ENCODE assay signal across 14 cellular contexts in the genomic region with DNA sequence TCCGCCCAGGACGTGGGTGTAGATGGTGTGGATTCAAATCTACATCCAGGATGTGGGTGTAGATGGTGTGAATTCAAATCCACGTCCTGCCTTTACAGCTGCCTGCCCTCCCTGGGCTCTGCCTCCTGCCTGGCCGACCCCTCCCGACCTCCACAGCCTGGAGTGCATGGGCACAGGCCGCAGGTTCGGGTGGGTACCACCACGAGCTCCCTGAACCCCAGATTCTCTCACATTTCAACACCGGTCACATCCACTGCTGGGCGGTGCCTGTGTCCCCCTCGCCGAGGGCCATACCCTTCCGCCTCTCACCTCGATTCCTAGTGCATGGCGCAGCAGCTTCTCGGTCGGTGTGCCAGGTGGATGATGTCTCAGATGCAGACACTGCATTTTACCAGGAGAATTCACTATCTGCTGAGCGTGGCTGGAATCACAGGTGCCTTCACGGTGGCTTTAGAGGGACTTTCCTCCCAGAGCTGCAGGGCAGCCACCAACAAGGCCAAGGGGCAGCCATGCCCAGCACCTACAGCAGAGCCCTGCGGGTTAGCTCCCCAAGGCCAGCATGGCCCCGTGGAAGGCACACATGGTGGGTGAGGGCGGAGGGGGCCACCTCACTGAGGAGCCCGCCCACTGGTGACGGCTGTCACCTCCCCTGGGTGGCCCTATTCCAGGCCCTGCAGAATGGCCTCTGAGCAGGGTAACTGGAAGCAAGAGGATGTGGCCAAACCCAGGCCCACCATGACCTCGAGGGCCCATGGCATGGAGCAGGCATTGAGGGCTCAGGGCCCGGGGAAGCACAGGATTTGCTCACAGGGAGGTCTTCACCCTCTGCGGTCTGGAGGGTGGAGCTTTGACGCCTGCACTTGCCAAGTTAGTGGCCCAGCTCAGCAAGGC.
A peak's percentile ranks its signal among the peaks of the same experiment; 100 is the strongest.
DNase-seq lines count a peak whose midpoint lies in the region; ATAC-seq and TF ChIP-seq lines count a peak whose summit lies in the region.
"Had no signal": no experiment of that assay in that cellular context is flagged by ENCODE, and none has a peak within 500 bp of the region (broad histone marks: within the 10 kb centered on the region; RNA-seq: fewer than 3 reads in every experiment).

No MANE protein-coding gene starts in this region.

- no peaks in the 10 kb centered on the region for H3K36me3 Mint-ChIP-seq in activated naive CD8-positive, alpha-beta T cell treated with anti-CD3 and anti-CD28 coated beads, Interleukin-2, amount 50 U/mL, for 24 hours (ENCODE audit: low read depth)
- no peaks in the 10 kb centered on the region for H3K36me3 Mint-ChIP-seq in activated naive CD8-positive, alpha-beta T cell treated with anti-CD3 and anti-CD28 coated beads for 36 hours
- peaks cover 1% of the 10 kb centered on the region for H3K36me3 Mint-ChIP-seq in chondrocyte (ENCODE audit: low read depth)
- no peaks in the 10 kb centered on the region for H3K36me3 Mint-ChIP-seq in activated T-cell treated with anti-CD3 and anti-CD28 coated beads, Interleukin-2, amount 50 U/mL, for 4 hours (ENCODE audit: insufficient read depth)

- H2BK5ac ChIP-seq in trophoblast cell (ENCODE audit: low read depth, low read length, poor library complexity): no peak overlapping the region

- H3K27ac ChIP-seq in trophoblast cell (ENCODE audit: low read depth, low read length): no peak overlapping the region

- no peaks in the 10 kb centered on the region for H3K4me1 ChIP-seq in trophoblast cell (ENCODE audit: control insufficient read depth in 1 of 2, insufficient read depth in 2 of 2, low read length in 2 of 2)
- H3K4me1 ChIP-seq: Caco-2, HAP-1 had no signal

- no peaks in the 10 kb centered on the region for H3K36me3 ChIP-seq in trophoblast cell (ENCODE audit: control insufficient read depth in 1 of 2, insufficient read depth in 2 of 2, low read length in 2 of 2)
- H3K36me3 ChIP-seq: HAP-1 had no signal

- no peak overlapping the region for H3K18ac ChIP-seq in trophoblast cell (ENCODE audit: low read length)

- no peaks in the 10 kb centered on the region for H3K4me1 Mint-ChIP-seq in activated naive CD8-positive, alpha-beta T cell treated with anti-CD3 and anti-CD28 coated beads, Interleukin-2, amount 50 U/mL, for 24 hours
- H3K4me1 Mint-ChIP-seq in activated naive CD8-positive, alpha-beta T cell treated with anti-CD3 and anti-CD28 coated beads for 36 hours: no peaks in the 10 kb centered on the region
- H3K4me1 Mint-ChIP-seq in chondrocyte (ENCODE audit: low read depth): no peaks in the 10 kb centered on the region
- H3K4me1 Mint-ChIP-seq in activated T-cell treated with anti-CD3 and anti-CD28 coated beads, Interleukin-2, amount 50 U/mL, for 4 hours (ENCODE audit: low read depth): no peaks in the 10 kb centered on the region
- H3K4me1 Mint-ChIP-seq: B cell had no signal

- no peak overlapping the region for H3K9ac ChIP-seq in trophoblast cell (ENCODE audit: low read length)

- no peak overlapping the region for H3K27ac Mint-ChIP-seq in activated naive CD8-positive, alpha-beta T cell treated with anti-CD3 and anti-CD28 coated beads, Interleukin-2, amount 50 U/mL, for 24 hours
- no peak overlapping the region for H3K27ac Mint-ChIP-seq in activated naive CD8-positive, alpha-beta T cell treated with anti-CD3 and anti-CD28 coated beads for 36 hours
- no peak overlapping the region for H3K27ac Mint-ChIP-seq in chondrocyte (ENCODE audit: unreplicated experiment)
- H3K27ac Mint-ChIP-seq: B cell; CD8-positive, alpha-beta memory T cell had no signal

- no peak for DNase-seq in activated naive CD8-positive, alpha-beta T cell treated with anti-CD3 and anti-CD28 coated beads, Interleukin-2, amount 50 U/mL, for 24 hours
- DNase-seq in activated naive CD8-positive, alpha-beta T cell treated with anti-CD3 and anti-CD28 coated beads for 36 hours: no peak
- DNase-seq in chondrocyte (ENCODE audit: low spot score): peak; percentile 85
- no peak for DNase-seq in trophoblast cell
- DNase-seq in activated T-cell treated with anti-CD3 and anti-CD28 coated beads, Interleukin-2, amount 50 U/mL, for 4 hours: no peak
- DNase-seq: Caco-2; CD8-positive, alpha-beta memory T cell; DND-41; GDM1 had no signal

- WGBS in trophoblast cell (ENCODE audit: extremely low coverage, insufficient coverage, insufficient read length): no CpG with 5 or more reads among the region's 28 CpGs

- TF ChIP-seq CTCF in chondrocyte (IDR thresholded peaks at IDR 0.05): no peak

- H4K8ac ChIP-seq in trophoblast cell (ENCODE audit: low read depth, low read length): no peak overlapping the region

- peak; percentile 17 for ATAC-seq in activated naive CD8-positive, alpha-beta T cell treated with anti-CD3 and anti-CD28 coated beads, Interleukin-2, amount 50 U/mL, for 24 hours
- no peak for ATAC-seq in activated T-cell treated with anti-CD3 and anti-CD28 coated beads, Interleukin-2, amount 50 U/mL, for 4 hours
- ATAC-seq in HG03565 (IDR thresholded peaks at IDR 0.05; ENCODE audit: unreplicated experiment) (no peak), GM19397 (IDR thresholded peaks at IDR 0.05; ENCODE audit: unreplicated experiment) (no peak)
- ATAC-seq: HepG2 had no signal

- no peaks in the 10 kb centered on the region for H3K79me1 ChIP-seq in trophoblast cell (ENCODE audit: low read length)

- H3K23ac ChIP-seq in trophoblast cell (ENCODE audit: low read length): no peak overlapping the region

- H3K4ac ChIP-seq in trophoblast cell (ENCODE audit: low read depth, low read length): no peak overlapping the region

- H2AK5ac ChIP-seq in trophoblast cell (ENCODE audit: low read length): no peak overlapping the region

- H3K4me3 Mint-ChIP-seq in activated naive CD8-positive, alpha-beta T cell treated with anti-CD3 and anti-CD28 coated beads, Interleukin-2, amount 50 U/mL, for 24 hours: no peak overlapping the region
- no peak overlapping the region for H3K4me3 Mint-ChIP-seq in activated naive CD8-positive, alpha-beta T cell treated with anti-CD3 and anti-CD28 coated beads for 36 hours
- no peak overlapping the region for H3K4me3 Mint-ChIP-seq in chondrocyte (ENCODE audit: unreplicated experiment)
- H3K4me3 Mint-ChIP-seq in activated T-cell treated with anti-CD3 and anti-CD28 coated beads, Interleukin-2, amount 50 U/mL, for 4 hours: no peak overlapping the region
- H3K4me3 Mint-ChIP-seq: B cell; CD8-positive, alpha-beta memory T cell had no signal

- peaks cover 89% of the 10 kb centered on the region for H3K9me3 ChIP-seq in trophoblast cell (ENCODE audit: insufficient read depth, low read depth, low read length)
- H3K9me3 ChIP-seq: Caco-2, HAP-1 had no signal

- H4K12ac ChIP-seq in trophoblast cell (ENCODE audit: low read depth, low read length): no peak overlapping the region

- no peaks in the 10 kb centered on the region for H3K79me2 ChIP-seq in trophoblast cell (ENCODE audit: control insufficient read depth, insufficient read depth, low read length, poor library complexity)

- H2BK120ac ChIP-seq in trophoblast cell (ENCODE audit: insufficient read depth, low read length, poor library complexity): no peak overlapping the region

- no peak overlapping the region for H4K91ac ChIP-seq in trophoblast cell (ENCODE audit: low read depth, low read length)

- no peak overlapping the region for H2BK12ac ChIP-seq in trophoblast cell (ENCODE audit: low read length)

- no peaks in the 10 kb centered on the region for H3K27me3 ChIP-seq in trophoblast cell (ENCODE audit: insufficient read depth, low read length)

- H3K4me2 ChIP-seq in trophoblast cell (ENCODE audit: low read length): no peak overlapping the region

- no peaks in the 10 kb centered on the region for H3K9me3 Mint-ChIP-seq in activated naive CD8-positive, alpha-beta T cell treated with anti-CD3 and anti-CD28 coated beads, Interleukin-2, amount 50 U/mL, for 24 hours
- H3K9me3 Mint-ChIP-seq in activated naive CD8-positive, alpha-beta T cell treated with anti-CD3 and anti-CD28 coated beads for 36 hours: no peaks in the 10 kb centered on the region
- H3K9me3 Mint-ChIP-seq in chondrocyte (ENCODE audit: low read depth): peaks cover 29% of the 10 kb centered on the region
- no peaks in the 10 kb centered on the region for H3K9me3 Mint-ChIP-seq in activated T-cell treated with anti-CD3 and anti-CD28 coated beads, Interleukin-2, amount 50 U/mL, for 4 hours
- H3K9me3 Mint-ChIP-seq: CD8-positive, alpha-beta memory T cell had no signal

- peak overlapping the region; percentile 44 for H3K4me3 ChIP-seq in trophoblast cell (ENCODE audit: low read depth, low read length)
- H3K4me3 ChIP-seq: HAP-1 had no signal

- H3K14ac ChIP-seq in trophoblast cell (ENCODE audit: low read length): no peak overlapping the region

- H2AFZ ChIP-seq in trophoblast cell (ENCODE audit: insufficient read depth, low read length, poor library complexity): no peak overlapping the region

- no peaks in the 10 kb centered on the region for H3K27me3 Mint-ChIP-seq in activated naive CD8-positive, alpha-beta T cell treated with anti-CD3 and anti-CD28 coated beads, Interleukin-2, amount 50 U/mL, for 24 hours
- H3K27me3 Mint-ChIP-seq in activated naive CD8-positive, alpha-beta T cell treated with anti-CD3 and anti-CD28 coated beads for 36 hours: peaks cover 3% of the 10 kb centered on the region
- no peaks in the 10 kb centered on the region for H3K27me3 Mint-ChIP-seq in chondrocyte (ENCODE audit: low read depth)
- peaks cover 1% of the 10 kb centered on the region for H3K27me3 Mint-ChIP-seq in activated T-cell treated with anti-CD3 and anti-CD28 coated beads, Interleukin-2, amount 50 U/mL, for 4 hours (ENCODE audit: low read depth)
- H3K27me3 Mint-ChIP-seq: B cell had no signal
